ENCODE assay signal across 9 cellular contexts in genomic region chr11:75338516-75339218, GRCh38. TPM values are rescaled to one million over a fixed set of nuclear protein-coding genes. Genes with fewer than 3 reads are reported as not detected.
DNase-seq lines count a peak whose midpoint lies in the region; ATAC-seq, FAIRE-seq and TF ChIP-seq lines count a peak whose summit lies in the region.
"Had no signal": no experiment of that assay in that cellular context is flagged by ENCODE, and none has a peak within 500 bp of the region (broad histone marks: within the 10 kb centered on the region; RNA-seq: fewer than 3 reads in every experiment).

No MANE protein-coding gene starts in this region.

- intact Hi-C loops in ascending aorta (cut with DNase I): no loop called here

- H3K4me1 Mint-ChIP-seq in activated naive CD4-positive, alpha-beta T cell treated with anti-CD3 and anti-CD28 coated beads, Interleukin-2, amount 50 U/mL, for 24 hours: peaks cover 92% of the 10 kb centered on the region
- H3K4me1 Mint-ChIP-seq in memory B cell: peaks cover 36% of the 10 kb centered on the region

- no peaks in the 10 kb centered on the region for H3K9me3 Mint-ChIP-seq in activated naive CD4-positive, alpha-beta T cell treated with anti-CD3 and anti-CD28 coated beads, Interleukin-2, amount 50 U/mL, for 24 hours
- no peaks in the 10 kb centered on the region for H3K9me3 Mint-ChIP-seq in memory B cell

- no peak for TF ChIP-seq POLR2A in tibial nerve (IDR thresholded peaks at IDR 0.05)

- H3K9me3 ChIP-seq in ascending aorta (no peaks in the 10 kb centered on the region), tibial nerve (no peaks in the 10 kb centered on the region)

- DNase-seq in activated naive CD4-positive, alpha-beta T cell (lab: John Stamatoyannopoulos, UW): no peak
- DNase-seq in ascending aorta (ENCODE audit: low spot score in 2 of 2) (no peak), memory B cell (ENCODE audit: low spot score in 2 of 2) (no peak), tibial nerve (ENCODE audit: low spot score in 2 of 2) (no peak), dedifferentiated amniotic fluid mesenchymal stem cell (ENCODE audit: extremely low spot score) (no peak), HTR-8/SVneo (ENCODE audit: insufficient read length, low spot score) (no peak)
- no peak for DNase-seq in effector CD4-positive, alpha-beta T cell
- DNase-seq: DMS79 had no signal

- H3K27me3 Mint-ChIP-seq in activated naive CD4-positive, alpha-beta T cell treated with anti-CD3 and anti-CD28 coated beads, Interleukin-2, amount 50 U/mL, for 24 hours: no peaks in the 10 kb centered on the region
- H3K27me3 Mint-ChIP-seq in memory B cell: no peaks in the 10 kb centered on the region

- H3K4me3 ChIP-seq in ascending aorta (no peak overlapping the region), tibial nerve (no peak overlapping the region)

- no peaks in the 10 kb centered on the region for H3K36me3 ChIP-seq in ascending aorta
- no peaks in the 10 kb centered on the region for H3K36me3 ChIP-seq in tibial nerve

- H3K4me1 ChIP-seq in ascending aorta (peaks cover 0 to 10% of the 10 kb centered on the region in 2 donors), tibial nerve (peaks cover 0 to 99% (median 68%) of the 10 kb centered on the region in 4 donors)

- H3K27ac ChIP-seq in ascending aorta (peak overlapping the region; percentile 10 to 40), tibial nerve (peak overlapping the region in 3 of 4 donors; percentile 70 to 81 (median 72))

- no peaks in the 10 kb centered on the region for H3K36me3 Mint-ChIP-seq in activated naive CD4-positive, alpha-beta T cell treated with anti-CD3 and anti-CD28 coated beads, Interleukin-2, amount 50 U/mL, for 24 hours
- no peaks in the 10 kb centered on the region for H3K36me3 Mint-ChIP-seq in memory B cell

- TF ChIP-seq CTCF in ascending aorta (IDR thresholded peaks at IDR 0.05) (no peak), tibial nerve (IDR thresholded peaks at IDR 0.05) (no peak)

- H3K27me3 ChIP-seq in ascending aorta: no peaks in the 10 kb centered on the region
- H3K27me3 ChIP-seq in tibial nerve: no peaks in the 10 kb centered on the region

- peak overlapping the region; percentile 65 for H3K4me3 Mint-ChIP-seq in activated naive CD4-positive, alpha-beta T cell treated with anti-CD3 and anti-CD28 coated beads, Interleukin-2, amount 50 U/mL, for 24 hours
- no peak overlapping the region for H3K4me3 Mint-ChIP-seq in memory B cell

- TF ChIP-seq EP300 in tibial nerve (IDR thresholded peaks at IDR 0.05): no peak

- H3K27ac Mint-ChIP-seq in activated naive CD4-positive, alpha-beta T cell treated with anti-CD3 and anti-CD28 coated beads, Interleukin-2, amount 50 U/mL, for 24 hours: peak overlapping the region; percentile 78
- peak overlapping the region; percentile 11 for H3K27ac Mint-ChIP-seq in memory B cell

- no peak for ATAC-seq in memory B cell (ENCODE audit: low read depth)

- FAIRE-seq in HTR-8/SVneo (lab: Jason Lieb, UNC): no peak

- 57% methylated on average over 8 of the region's 8 CpGs for WGBS in tibial nerve, 2 donors

RNA-seq across cellular contexts. Expression of gene ARRB1, which starts 12.8 kb away (rescaled TPM):
- total RNA-seq in ascending aorta (78.2 TPM), tibial nerve (10 to 100 TPM; 38.2 to 68.1 (median 45.8) TPM)
